In the genomic region with DNA sequence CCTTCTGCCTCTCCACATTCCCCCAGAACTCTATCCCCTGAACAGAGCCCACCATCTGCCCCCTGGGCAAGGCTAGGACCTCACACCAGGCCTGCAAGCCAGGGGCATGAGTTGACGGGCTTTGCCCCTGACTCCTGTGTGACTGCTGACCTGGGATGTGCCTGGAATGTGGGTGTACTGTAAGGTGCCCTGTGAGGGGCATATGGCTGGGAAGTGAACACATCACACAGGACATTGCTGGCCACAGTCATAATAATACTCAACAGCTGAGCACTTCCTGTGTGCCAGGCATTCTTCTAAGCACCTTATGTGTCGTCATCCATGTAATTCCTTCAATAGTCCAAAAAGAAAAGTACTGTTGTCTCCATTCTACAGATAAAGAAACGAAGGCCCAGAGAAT, we compare ENCODE assay signal across 1 cellular context.
TF ChIP-seq lines count a peak whose summit lies in the region.

No MANE protein-coding gene starts in this region.

TF ChIP-seq in H1, 55 proteins besides CTCF, POLR2A, EP300 and RAD21:
- TF ChIP-seq NANOG (IDR thresholded peaks at IDR 0.05; ENCODE audit: insufficient read depth, low read depth, low read length, poor library complexity, severe bottlenecking) (no peak), SRF (IDR thresholded peaks at IDR 0.05; ENCODE audit: low read depth, low read length) (no peak), CBX8 (IDR thresholded peaks at IDR 0.05; ENCODE audit: borderline replicate concordance, low read depth, low read length) (no peak), SAP30 (IDR thresholded peaks at IDR 0.05; ENCODE audit: insufficient read depth, insufficient replicate concordance, low read length) (no peak), CEBPB (IDR thresholded peaks at IDR 0.05; ENCODE audit: low read depth, low read length) (no peak), JUND (IDR thresholded peaks at IDR 0.05; ENCODE audit: low read length) (no peak), JUN (IDR thresholded peaks at IDR 0.05; ENCODE audit: low read depth, low read length) (no peak), KDM5A (IDR thresholded peaks at IDR 0.05; ENCODE audit: low read length) (no peak), SP2 (IDR thresholded peaks at IDR 0.05; ENCODE audit: low read length) (no peak), ATF3 (IDR thresholded peaks at IDR 0.05; ENCODE audit: insufficient read depth, low read depth, low read length) (no peak), HDAC2 (IDR thresholded peaks at IDR 0.05; ENCODE audit: borderline replicate concordance in 1 of 2, low read depth in 2 of 2, low read length in 2 of 2) (no peak), USF2 (IDR thresholded peaks at IDR 0.05; ENCODE audit: low read length) (no peak), CTBP2 (IDR thresholded peaks at IDR 0.05; ENCODE audit: borderline replicate concordance, insufficient read depth, insufficient read length, low read length) (no peak)
- TF ChIP-seq, protein P1, sequence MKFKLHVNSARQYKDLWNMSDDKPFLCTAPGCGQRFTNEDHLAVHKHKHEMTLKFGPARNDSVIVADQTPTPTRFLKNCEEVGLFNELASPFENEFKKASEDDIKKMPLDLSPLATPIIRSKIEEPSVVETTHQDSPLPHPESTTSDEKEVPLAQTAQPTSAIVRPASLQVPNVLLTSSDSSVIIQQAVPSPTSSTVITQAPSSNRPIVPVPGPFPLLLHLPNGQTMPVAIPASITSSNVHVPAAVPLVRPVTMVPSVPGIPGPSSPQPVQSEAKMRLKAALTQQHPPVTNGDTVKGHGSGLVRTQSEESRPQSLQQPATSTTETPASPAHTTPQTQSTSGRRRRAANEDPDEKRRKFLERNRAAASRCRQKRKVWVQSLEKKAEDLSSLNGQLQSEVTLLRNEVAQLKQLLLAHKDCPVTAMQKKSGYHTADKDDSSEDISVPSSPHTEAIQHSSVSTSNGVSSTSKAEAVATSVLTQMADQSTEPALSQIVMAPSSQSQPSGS (IDR thresholded peaks at IDR 0.05; ENCODE audit: low read length) = no peak
TF ChIP-seq in H1: peak in this region for 0.
